8 cellular contexts compared by ENCODE assay signal in genomic region chr11:3021125-3021524, GRCh38. TPM values are rescaled to one million over a fixed set of nuclear protein-coding genes. Genes with fewer than 3 reads are reported as not detected.
DNase-seq lines count a peak whose midpoint lies in the region; ATAC-seq and TF ChIP-seq lines count a peak whose summit lies in the region.

No MANE protein-coding gene starts in this region.

- ATAC-seq in foreskin keratinocyte (peak; percentile 51), GM19035 (IDR thresholded peaks at IDR 0.05; ENCODE audit: unreplicated experiment) (no peak), HG02571 (IDR thresholded peaks at IDR 0.05; ENCODE audit: unreplicated experiment) (no peak)

- CTCF ChIA-PET in activated CD4-positive, alpha-beta T cell treated with anti-CD3 and anti-CD28 coated beads, Interleukin-2, amount 10 ng/mL, durations not matched to agents 7 days and 5 days (lab: Charles Lee): interaction anchor here (0.7 to 2.1 kb wide), 5 partner anchors 11 to 53 kb away, joined by 3 to 10 read pairs (median 4); no protein-coding TSS in a partner anchor

- TF ChIP-seq CTCF in foreskin keratinocyte (conservative IDR thresholded peaks at IDR 0.05) (peak; percentile 74), retinal pigment epithelial cell (conservative IDR thresholded peaks at IDR 0.05; ENCODE audit: low read depth, low read length) (peak; percentile 85)

- no peak overlapping the region for H3K4me3 ChIP-seq in retinal pigment epithelial cell (ENCODE audit: low read length)

- H3K27me3 ChIP-seq in foreskin keratinocyte: no peaks in the 10 kb centered on the region

- H3K9me3 Mint-ChIP-seq in activated CD4-positive, alpha-beta T cell treated with anti-CD3 and anti-CD28 coated beads, Interleukin-2, amount 10 ng/mL, durations not matched to agents 7 days and 5 days: no peaks in the 10 kb centered on the region

- POLR2A ChIA-PET in activated CD4-positive, alpha-beta T cell treated with anti-CD3 and anti-CD28 coated beads, Interleukin-2, amount 10 ng/mL, durations not matched to agents 7 days and 5 days (lab: Charles Lee): no interaction called here

- peaks cover 65% of the 10 kb centered on the region for H3K4me1 Mint-ChIP-seq in activated CD4-positive, alpha-beta T cell treated with anti-CD3 and anti-CD28 coated beads, Interleukin-2, amount 10 ng/mL, durations not matched to agents 7 days and 5 days

- peaks cover 6% of the 10 kb centered on the region for H3K4me1 ChIP-seq in foreskin keratinocyte

- H3K4me3 Mint-ChIP-seq in activated CD4-positive, alpha-beta T cell treated with anti-CD3 and anti-CD28 coated beads, Interleukin-2, amount 10 ng/mL, durations not matched to agents 7 days and 5 days: no peak overlapping the region

- peak overlapping the region; percentile 57 for H3K27ac Mint-ChIP-seq in activated CD4-positive, alpha-beta T cell treated with anti-CD3 and anti-CD28 coated beads, Interleukin-2, amount 10 ng/mL, durations not matched to agents 7 days and 5 days

- DNase-seq in NCI-H345 (lab: John Stamatoyannopoulos, UW): peak; percentile 18
- no peak for DNase-seq in NCI-H345 treated with DMSO at 0.1 percent for 48 hours (lab: John Stamatoyannopoulos, UW; ENCODE audit: unreplicated experiment)
- DNase-seq in HuH-7.5 (ENCODE audit: low spot score): peak; percentile 62
- peak; percentile 46 for DNase-seq in activated CD4-positive, alpha-beta T cell treated with anti-CD3 and anti-CD28 coated beads, Interleukin-2, amount 10 ng/mL, durations not matched to agents 7 days and 5 days
- peak in 1 of 2 donors; percentile 25 for DNase-seq in foreskin keratinocyte
- peak; percentile 17 for DNase-seq in retinal pigment epithelial cell (ENCODE audit: low read depth)

- H3K27me3 Mint-ChIP-seq in activated CD4-positive, alpha-beta T cell treated with anti-CD3 and anti-CD28 coated beads, Interleukin-2, amount 10 ng/mL, durations not matched to agents 7 days and 5 days: no peaks in the 10 kb centered on the region

- H3K27ac ChIP-seq in foreskin keratinocyte: no peak overlapping the region

- peaks cover 71% of the 10 kb centered on the region for H3K36me3 Mint-ChIP-seq in activated CD4-positive, alpha-beta T cell treated with anti-CD3 and anti-CD28 coated beads, Interleukin-2, amount 10 ng/mL, durations not matched to agents 7 days and 5 days (ENCODE audit: low read depth)

RNA-seq across cellular contexts. Expression of gene NAP1L4, which starts 29.0 kb away (rescaled TPM):
- total RNA-seq in activated CD4-positive, alpha-beta T cell treated with anti-CD3 and anti-CD28 coated beads, Interleukin-2, amount 10 ng/mL, durations not matched to agents 7 days and 5 days: 100 to 1,000 TPM; 354 to 367 TPM
- total RNA-seq in foreskin keratinocyte: 137 and 151 TPM in 2 replicates
- 95.9 and 105 TPM in 2 replicates for polyA plus RNA-seq in foreskin keratinocyte

RNA-seq across cellular contexts. Expression of gene CARS1, which starts 36.1 kb away (rescaled TPM):
- 10 to 100 TPM; 81.4 to 97.6 TPM for total RNA-seq in activated CD4-positive, alpha-beta T cell treated with anti-CD3 and anti-CD28 coated beads, Interleukin-2, amount 10 ng/mL, durations not matched to agents 7 days and 5 days
- 69.1 and 80.4 TPM in 2 replicates for total RNA-seq in foreskin keratinocyte
- polyA plus RNA-seq in foreskin keratinocyte: 52.1 and 67.0 TPM in 2 replicates
